In the genomic region with DNA sequence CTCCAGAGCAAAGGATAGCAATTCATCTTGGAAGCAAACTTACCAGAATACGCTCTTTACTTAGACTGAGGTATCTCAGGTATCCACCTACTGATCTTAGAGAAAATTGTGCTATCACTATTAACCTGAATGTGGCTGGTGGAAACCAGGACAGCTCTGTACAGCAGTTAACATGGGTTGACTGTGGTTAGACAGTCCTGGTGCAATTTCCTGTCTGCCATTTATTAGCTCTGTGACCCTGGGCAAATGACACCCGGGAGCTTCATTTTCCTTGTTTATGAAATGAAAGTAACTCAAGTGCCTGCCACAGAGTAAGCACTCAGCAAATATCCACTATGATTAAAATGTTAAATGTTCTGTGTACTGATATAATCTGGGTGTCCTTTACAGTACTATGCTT, we compare ENCODE assay signal across 21 cellular contexts.
DNase-seq lines count a peak whose midpoint lies in the region; ATAC-seq, FAIRE-seq and TF ChIP-seq lines count a peak whose summit lies in the region.
"Had no signal": no experiment of that assay in that cellular context is flagged by ENCODE, and none has a peak within 500 bp of the region (broad histone marks: within the 10 kb centered on the region; RNA-seq: fewer than 3 reads in every experiment).

No MANE protein-coding gene starts in this region.

- peaks cover 0 to 30% (median 0%) of the 10 kb centered on the region in 3 donors for H3K27me3 Mint-ChIP-seq in CD14-positive monocyte (ENCODE audit: low read depth in 3 of 3)
- H3K27me3 Mint-ChIP-seq: activated CD4-positive, alpha-beta memory T cell treated with anti-CD3 and anti-CD28 coated beads, Interleukin-2, amount 10 ng/mL, durations not matched to agents 7 days and 5 days had no signal

- intact Hi-C loops in CD14-positive monocyte (cut with micrococcal nuclease): no loop called here

- TF ChIP-seq CTCF in CD14-positive monocyte (IDR thresholded peaks at IDR 0.05): no peak
- TF ChIP-seq CTCF in HL-60 (IDR thresholded peaks at IDR 0.05; ENCODE audit: insufficient read depth, low read length): no peak

- H3K36me3 Mint-ChIP-seq in CD14-positive monocyte: peaks cover 4 to 19% of the 10 kb centered on the region in 2 donors
- H3K36me3 Mint-ChIP-seq: activated naive CD4-positive, alpha-beta T cell treated with anti-CD3 and anti-CD28 coated beads, Interleukin-2, amount 50 U/mL, for 72 hours had no signal

- H3K27ac ChIP-seq in HL-60 (replicated peaks): peak overlapping the region; percentile 73
- H3K27ac ChIP-seq: colonic mucosa, lower lobe of right lung, thoracic aorta had no signal

- H3K27me3 ChIP-seq in HL-60 (ENCODE audit: insufficient read depth, poor library complexity, severe bottlenecking): no peaks in the 10 kb centered on the region
- H3K27me3 ChIP-seq: colonic mucosa had no signal

- H3K4me1 Mint-ChIP-seq in CD14-positive monocyte: peaks cover 28% of the 10 kb centered on the region

- H3K4me3 Mint-ChIP-seq in CD14-positive monocyte: no peak overlapping the region
- H3K4me3 Mint-ChIP-seq: activated CD4-positive, alpha-beta memory T cell treated with anti-CD3 and anti-CD28 coated beads, Interleukin-2, amount 10 ng/mL, durations not matched to agents 7 days and 5 days; H9 had no signal

- FAIRE-seq in islet of Langerhans (lab: Jason Lieb, UNC): peak; percentile 94

- ATAC-seq in HG03175 (IDR thresholded peaks at IDR 0.05; ENCODE audit: unreplicated experiment) (no peak), GM21367 (IDR thresholded peaks at IDR 0.05; ENCODE audit: unreplicated experiment) (no peak)
- ATAC-seq: activated naive CD4-positive, alpha-beta T cell treated with anti-CD3 and anti-CD28 coated beads, Interleukin-2, amount 50 U/mL, for 72 hours; heart right ventricle; lower lobe of right lung; Right ventricle myocardium inferior had no signal

- no peak overlapping the region for H3K4me3 ChIP-seq in HL-60 (replicated peaks; ENCODE audit: insufficient read depth, low read length)
- H3K4me3 ChIP-seq: colonic mucosa, heart right ventricle, lower lobe of right lung, thoracic aorta had no signal

- H3K9me3 Mint-ChIP-seq in CD14-positive monocyte: peaks cover 0 to 4% (median 0%) of the 10 kb centered on the region in 7 donors
- H3K9me3 Mint-ChIP-seq: activated CD4-positive, alpha-beta memory T cell treated with anti-CD3 and anti-CD28 coated beads, Interleukin-2, amount 10 ng/mL, durations not matched to agents 7 days and 5 days; activated naive CD4-positive, alpha-beta T cell treated with anti-CD3 and anti-CD28 coated beads, Interleukin-2, amount 50 U/mL, for 72 hours had no signal

- DNase-seq in CD14-positive monocyte (ENCODE audit: low spot score) (no peak), HL-60 (ENCODE audit: low read depth in 1 of 2, low spot score in 1 of 2) (peak in 1 of 2 experiments; percentile 84), NOMO-1 treated with DMSO at 0.1 percent for 48 hours (lab: John Stamatoyannopoulos, UW; ENCODE audit: unreplicated experiment) (peak; percentile 91)
- no peak for DNase-seq in activated effector memory CD4-positive, alpha-beta T cell treated with anti-CD3 and anti-CD28 coated beads, Interleukin-2, amount 50 U/mL, for 16 hours
- DNase-seq: activated CD4-positive, alpha-beta memory T cell treated with anti-CD3 and anti-CD28 coated beads, Interleukin-2, amount 10 ng/mL, durations not matched to agents 7 days and 5 days; activated CD4-positive, CD25-positive, alpha-beta regulatory T cell; activated T-cell treated with anti-CD3 and anti-CD28 coated beads, Interleukin-2, amount 50 U/mL, for 48 hours; colonic mucosa; H9; heart right ventricle; lower lobe of right lung; NCI-H1930; occipital lobe; retina; T-helper 2 cell had no signal

- peak overlapping the region in 6 of 7 donors; percentile 30 to 79 (median 63) for H3K27ac Mint-ChIP-seq in CD14-positive monocyte
- H3K27ac Mint-ChIP-seq: activated CD4-positive, alpha-beta memory T cell treated with anti-CD3 and anti-CD28 coated beads, Interleukin-2, amount 10 ng/mL, durations not matched to agents 7 days and 5 days; activated naive CD4-positive, alpha-beta T cell treated with anti-CD3 and anti-CD28 coated beads, Interleukin-2, amount 50 U/mL, for 72 hours; H9 had no signal
